ENCODE assay signal across 1 cellular context in the genomic region with DNA sequence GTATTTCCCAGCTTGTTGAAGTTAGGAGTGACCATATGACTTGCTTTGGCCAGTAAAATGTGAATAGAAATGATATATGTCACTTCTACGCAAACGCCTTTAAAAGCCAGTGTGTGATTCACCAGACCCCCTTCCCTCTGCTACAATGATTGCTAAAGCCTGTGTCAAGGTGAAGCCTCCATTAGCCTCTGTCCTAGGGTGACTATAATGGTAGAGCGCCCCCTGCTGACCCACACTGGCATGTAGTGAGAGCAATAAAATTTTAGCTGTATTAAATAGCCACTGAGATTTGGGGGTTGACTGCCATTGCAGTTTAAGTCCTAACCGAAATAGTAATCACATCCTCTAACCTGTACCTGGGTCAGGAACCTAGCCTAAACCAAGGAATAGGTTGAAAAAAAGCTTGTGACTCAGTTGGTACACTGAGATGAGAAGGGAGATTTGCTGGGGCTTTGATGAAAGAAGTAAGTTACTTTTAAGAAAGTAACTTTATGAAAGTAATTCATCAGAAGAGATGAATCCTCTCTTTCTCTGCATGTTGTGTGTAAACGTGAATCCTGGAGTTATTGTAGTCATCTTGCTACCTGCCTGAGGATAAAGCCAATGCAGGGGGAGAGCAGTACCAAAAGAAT.
TF ChIP-seq lines count a peak whose summit lies in the region.

No MANE protein-coding gene starts in this region.

TF ChIP-seq in A549, 52 proteins besides CTCF, POLR2A, EP300 and RAD21 (continued from another document):
- TF ChIP-seq HMGXB4 (CRISPR knock-in tag; IDR thresholded peaks at IDR 0.05; ENCODE audit: borderline replicate concordance), result no peak
- TF ChIP-seq SMC3 (IDR thresholded peaks at IDR 0.05), result peak; percentile 93
